In the genomic region with DNA sequence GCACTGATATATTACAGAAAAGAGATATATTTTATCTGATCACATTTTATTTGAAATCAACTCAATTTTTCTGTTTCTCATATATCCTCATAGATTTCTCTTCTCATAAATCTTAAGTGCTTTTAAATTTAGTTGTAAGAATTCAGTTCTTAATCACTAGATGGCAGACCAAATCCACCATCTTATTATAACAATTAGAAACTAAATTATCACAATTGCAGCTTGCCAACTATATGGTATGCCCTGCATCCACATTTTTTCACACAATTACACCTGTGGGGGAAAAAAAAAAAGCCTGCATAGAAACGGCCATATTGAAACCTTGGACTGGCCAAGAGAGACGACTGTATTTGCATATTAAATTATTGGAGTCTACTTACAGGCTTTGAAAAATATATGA, we compare ENCODE assay signal across 12 cellular contexts.
DNase-seq lines count a peak whose midpoint lies in the region; ATAC-seq and TF ChIP-seq lines count a peak whose summit lies in the region.
"Had no signal": no experiment of that assay in that cellular context is flagged by ENCODE, and none has a peak within 500 bp of the region (broad histone marks: within the 10 kb centered on the region; RNA-seq: fewer than 3 reads in every experiment).

No MANE protein-coding gene starts in this region.

- no peak for TF ChIP-seq EP300 in suprapubic skin (IDR thresholded peaks at IDR 0.05)

- intact Hi-C loops in left ventricle myocardium inferior (cut with micrococcal nuclease): loop anchor here (10.0 kb wide), 1 partner anchor 170 kb away; no protein-coding TSS in a partner anchor
- intact Hi-C loops in Right ventricle myocardium superior (cut with DNase I): loop anchor here (10.0 kb wide), 1 partner anchor 170 kb away; no protein-coding TSS in a partner anchor
- intact Hi-C loops in upper lobe of right lung (cut with DNase I): no loop called here

- H3K4me1 ChIP-seq in left ventricle myocardium inferior (peaks cover 10% of the 10 kb centered on the region), upper lobe of right lung (no peaks in the 10 kb centered on the region), suprapubic skin (peaks cover 6% of the 10 kb centered on the region)

- H3K27ac ChIP-seq in left ventricle myocardium inferior (replicated peaks) (no peak overlapping the region), SK-N-MC (peak overlapping the region; percentile 4; the same call in 1 of the 2 replicates), upper lobe of right lung (no peak overlapping the region), suprapubic skin (no peak overlapping the region)

- H3K27me3 ChIP-seq in left ventricle myocardium inferior (ENCODE audit: low read depth) (no peaks in the 10 kb centered on the region), upper lobe of right lung (no peaks in the 10 kb centered on the region), suprapubic skin (no peaks in the 10 kb centered on the region)

- in situ Hi-C loops in KBM-7 (cut with MboI; ENCODE audit: low pct_unique_long_range_greater_than_20kb, low sequenced_read_pairs): no loop called here

- ATAC-seq in Right ventricle myocardium superior (ENCODE audit: poor library complexity) (no peak), upper lobe of right lung (no peak)

- no peaks in the 10 kb centered on the region for H3K36me3 ChIP-seq in left ventricle myocardium inferior
- H3K36me3 ChIP-seq in SK-N-MC (ENCODE audit: insufficient read depth, low read length): peaks cover 5% of the 10 kb centered on the region
- no peaks in the 10 kb centered on the region for H3K36me3 ChIP-seq in upper lobe of right lung
- H3K36me3 ChIP-seq in suprapubic skin: no peaks in the 10 kb centered on the region

- TF ChIP-seq CTCF in left ventricle myocardium inferior (IDR thresholded peaks at IDR 0.05; ENCODE audit: borderline replicate concordance): peak; percentile 39
- TF ChIP-seq CTCF in fibroblast of villous mesenchyme (IDR thresholded peaks at IDR 0.05; ENCODE audit: insufficient read depth, low read depth, low read length): peak; percentile 8
- TF ChIP-seq CTCF in upper lobe of right lung (IDR thresholded peaks at IDR 0.05): peak; percentile 9
- TF ChIP-seq CTCF in suprapubic skin (IDR thresholded peaks at IDR 0.05): peak in 1 of 2 donors; percentile 20

- DNase-seq in left ventricle myocardium inferior (no peak), Right ventricle myocardium superior (no peak), SK-N-MC (ENCODE audit: low read depth, low spot score) (no peak), fibroblast of villous mesenchyme (ENCODE audit: low read depth) (no peak), upper lobe of right lung (no peak), suprapubic skin (ENCODE audit: low spot score in 2 of 2) (no peak), KBM-7 (no peak), NCI-H2107 (lab: John Stamatoyannopoulos, UW) (no peak)
- DNase-seq: activated CD4-positive, alpha-beta T cell treated with anti-CD3 and anti-CD28 coated beads, Interleukin-2, amount 50 U/mL, for 48 hours; amniotic stem cell; CD4-positive, alpha-beta T cell; substantia nigra had no signal

- no peaks in the 10 kb centered on the region for H3K9me3 ChIP-seq in left ventricle myocardium inferior (replicated peaks)
- H3K9me3 ChIP-seq in SK-N-MC (ENCODE audit: low read depth, low read length): no peaks in the 10 kb centered on the region
- H3K9me3 ChIP-seq in upper lobe of right lung: no peaks in the 10 kb centered on the region
- no peaks in the 10 kb centered on the region for H3K9me3 ChIP-seq in suprapubic skin

- no peak overlapping the region for H3K4me3 ChIP-seq in left ventricle myocardium inferior
- no peak overlapping the region for H3K4me3 ChIP-seq in SK-N-MC
- H3K4me3 ChIP-seq in fibroblast of villous mesenchyme (ENCODE audit: low read depth, low read length): no peak overlapping the region
- no peak overlapping the region for H3K4me3 ChIP-seq in upper lobe of right lung
- no peak overlapping the region for H3K4me3 ChIP-seq in suprapubic skin

- TF ChIP-seq POLR2A in suprapubic skin (IDR thresholded peaks at IDR 0.05): no peak

- no peak overlapping the region for H3K9ac ChIP-seq in SK-N-MC (ENCODE audit: insufficient read length)

- WGBS in suprapubic skin: 23% methylated on average over 2 of the region's 2 CpGs
